ENCODE assay signal across 20 cellular contexts in genomic region chr1:11600901-11601300, GRCh38.
"Had no signal": no experiment of that assay in that cellular context is flagged by ENCODE, and none has a peak within 500 bp of the region (broad histone marks: within the 10 kb centered on the region; RNA-seq: fewer than 3 reads in every experiment).

No MANE protein-coding gene starts in this region.

- H3K27ac ChIP-seq: cardiac muscle cell, heart left ventricle, neutrophil, ovary, prostate gland, testis, uterus had no signal

- H3K9me3 ChIP-seq: heart left ventricle, neutrophil, ovary, prostate gland, testis, uterus had no signal

- H3K36me3 ChIP-seq: cardiac muscle cell, heart left ventricle, neutrophil, ovary, prostate gland, uterus had no signal

- ATAC-seq: activated CD8-positive, alpha-beta memory T cell treated with anti-CD3 and anti-CD28 coated beads, Interleukin-2, amount 10 ng/mL, durations not matched to agents 7 days and 5 days; activated CD8-positive, alpha-beta T cell treated with anti-CD3 and anti-CD28 coated beads for 36 hours; activated naive CD8-positive, alpha-beta T cell treated with anti-CD3 and anti-CD28 coated beads, Interleukin-2, amount 50 U/mL, for 24 hours; heart left ventricle; natural killer cell treated with Interleukin-12 subunit alpha and Interleukin-12 subunit beta and Interleukin-15 and Interleukin-18, amount 100 ng/mL, for 72 hours had no signal

- H3K4me3 ChIP-seq: cardiac muscle cell, heart left ventricle, ovary, prostate gland, testis, uterus had no signal

- DNase-seq: activated CD4-positive, alpha-beta T cell treated with anti-CD3 and anti-CD28 coated beads, Interleukin-2, amount 10 ng/mL, durations not matched to agents 24 days and 14 days; activated CD8-positive, alpha-beta memory T cell treated with anti-CD3 and anti-CD28 coated beads, Interleukin-2, amount 10 ng/mL, durations not matched to agents 7 days and 5 days; activated CD8-positive, alpha-beta T cell treated with anti-CD3 and anti-CD28 coated beads for 36 hours; activated gamma-delta T cell; activated naive CD4-positive, alpha-beta T cell treated with anti-CD3 and anti-CD28 coated beads, Interleukin-2, amount 50 U/mL, for 16 hours; activated naive CD8-positive, alpha-beta T cell treated with anti-CD3 and anti-CD28 coated beads, Interleukin-2, amount 50 U/mL, for 24 hours; activated T-cell treated with anti-CD3 and anti-CD28 coated beads for 4 hours; effector CD4-positive, alpha-beta T cell; heart left ventricle; midbrain; ovary; stimulated activated CD4-positive, alpha-beta T cell treated with anti-CD3 and anti-CD28 coated beads, Interleukin-2, amount 100 ng/mL, for 48 hours; stimulated activated naive CD4-positive, alpha-beta T cell; testis; trophoblast cell; uterus had no signal

- H3K27me3 ChIP-seq: cardiac muscle cell, ovary, testis, uterus had no signal

- H3K4me1 ChIP-seq: heart left ventricle, prostate gland, testis, uterus had no signal
